In the genomic region with DNA sequence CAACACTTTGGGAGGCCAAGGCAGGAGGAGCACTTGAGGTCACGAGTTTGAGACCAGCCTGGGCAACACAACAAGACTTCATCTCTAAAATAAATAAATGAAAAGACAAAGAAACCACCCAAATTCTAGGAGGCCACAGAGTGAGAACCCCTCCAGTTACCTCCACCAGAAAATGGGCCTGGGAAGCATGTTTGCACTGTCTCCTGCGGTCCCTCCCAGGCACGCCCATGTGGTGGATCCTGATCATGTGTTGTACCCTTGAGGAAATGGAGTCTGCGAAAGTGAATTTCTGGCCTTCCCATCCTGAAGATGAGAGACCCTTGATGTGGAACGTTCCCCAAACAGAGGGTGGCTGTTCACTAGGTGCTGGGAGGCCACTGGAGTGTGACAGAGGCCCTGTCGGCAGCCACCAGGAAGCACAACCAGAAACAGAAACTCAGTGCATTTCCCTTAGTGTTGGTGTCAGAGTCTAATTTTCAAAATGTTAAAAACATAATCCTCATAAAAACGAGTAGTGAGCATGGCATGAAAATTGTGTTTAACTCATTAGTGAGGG, we compare ENCODE assay signal across 13 cellular contexts.
A peak's percentile ranks its signal among the peaks of the same experiment; 100 is the strongest.
DNase-seq lines count a peak whose midpoint lies in the region; ATAC-seq lines count a peak whose summit lies in the region.
"Had no signal": no experiment of that assay in that cellular context is flagged by ENCODE, and none has a peak within 500 bp of the region (broad histone marks: within the 10 kb centered on the region; RNA-seq: fewer than 3 reads in every experiment).

No MANE protein-coding gene starts in this region.

- H4K20me1 ChIP-seq in BLaER1: no peaks in the 10 kb centered on the region

- peak overlapping the region; percentile 72 for H3K9ac ChIP-seq in BLaER1

- peak; percentile 74 for ATAC-seq in HG02678 (IDR thresholded peaks at IDR 0.05; ENCODE audit: unreplicated experiment)
- peak; percentile 82 for ATAC-seq in HG03571 (IDR thresholded peaks at IDR 0.05; ENCODE audit: unreplicated experiment)
- ATAC-seq: natural killer cell had no signal

- H3K27me3 ChIP-seq in BLaER1: no peaks in the 10 kb centered on the region

- DNase-seq in GM19238 (ENCODE audit: insufficient read length, low spot score): peak; percentile 28
- no peak for DNase-seq in middle frontal gyrus (ENCODE audit: extremely low spot score, low spot score)
- DNase-seq in activated CD8-positive, alpha-beta memory T cell treated with anti-CD3 and anti-CD28 coated beads, Interleukin-2, amount 50 U/mL, for 48 hours: no peak
- no peak for DNase-seq in COR-L47 (lab: John Stamatoyannopoulos, UW)
- DNase-seq in cerebellar cortex (ENCODE audit: low spot score): no peak
- DNase-seq: activated CD8-positive, alpha-beta memory T cell treated with anti-CD3 and anti-CD28 coated beads for 24 hours; DMS79; natural killer cell; NCI-H1694 treated with DMSO at 0.1 percent for 48 hours had no signal

- H3K4me2 ChIP-seq in BLaER1: peak overlapping the region; percentile 87

- H3K27ac ChIP-seq in BLaER1: peak overlapping the region; percentile 81
- H3K27ac ChIP-seq: skin epidermis had no signal

- H3K4me3 ChIP-seq in BLaER1: peak overlapping the region; percentile 14; the same call in 1 of the 2 replicates
- H3K4me3 ChIP-seq: skin epidermis had no signal

- H3K36me3 ChIP-seq in BLaER1: no peaks in the 10 kb centered on the region

- peaks cover 61% of the 10 kb centered on the region for H3K4me1 ChIP-seq in BLaER1

- H3K9me3 ChIP-seq in BLaER1: no peaks in the 10 kb centered on the region
